In the genomic region with DNA sequence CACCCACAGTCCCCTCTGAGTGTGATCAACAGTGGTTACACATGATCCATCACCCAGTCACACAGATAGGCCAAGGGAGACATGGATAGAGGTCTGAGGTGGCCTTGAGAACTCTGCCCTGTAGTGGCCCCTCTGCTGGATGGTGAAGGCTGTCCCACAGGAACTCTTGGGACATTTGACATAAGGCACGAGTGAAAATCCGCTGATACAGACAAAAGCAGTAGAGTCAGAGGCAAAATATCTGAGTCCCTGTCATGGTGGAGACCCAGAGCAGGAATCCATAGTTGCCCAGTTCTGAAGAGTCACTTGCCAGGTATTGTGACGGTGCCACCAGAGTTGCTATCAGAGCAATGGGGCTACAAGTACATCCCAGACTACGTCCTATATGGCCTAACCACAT, we compare ENCODE assay signal across 3 cellular contexts.
TF ChIP-seq lines count a peak whose summit lies in the region.

No MANE protein-coding gene starts in this region.

TF ChIP-seq in IMR-90, 13 proteins besides CTCF, POLR2A, EP300 and RAD21:
- TF ChIP-seq MAFK (IDR thresholded peaks at IDR 0.05; ENCODE audit: low read depth, low read length): 0 out of 2 replicates have a peak, but pooled peaks have one; percentile 21
- TF ChIP-seq MAZ (IDR thresholded peaks at IDR 0.05; ENCODE audit: borderline replicate concordance, low read depth, low read length): no peak

TF ChIP-seq in K562, 482 proteins besides CTCF, POLR2A, EP300 and RAD21:
- no peak for TF ChIP-seq ZBTB9 (CRISPR knock-in tag; IDR thresholded peaks at IDR 0.05)
- 0 out of 2 replicates have a peak, but pooled peaks have one; percentile 13 for TF ChIP-seq ZNF316 (IDR thresholded peaks at IDR 0.05)

TF ChIP-seq in HepG2, 621 proteins besides CTCF, POLR2A, EP300 and RAD21:
- no peak for TF ChIP-seq ELF1 (CRISPR knock-in tag; IDR thresholded peaks at IDR 0.05)
- TF ChIP-seq SPEN (CRISPR knock-in tag; IDR thresholded peaks at IDR 0.05; ENCODE audit: low read depth): no peak
- TF ChIP-seq MAFF (IDR thresholded peaks at IDR 0.05; ENCODE audit: low read depth, low read length): peak; percentile 64; the same call in 1 of the 2 replicates
- TF ChIP-seq MAFK (conservative IDR thresholded peaks at IDR 0.05 in 1 of 2, IDR thresholded peaks at IDR 0.05 in 1 of 2; ENCODE audit: low read length in 2 of 2): peak; percentile 71 to 77
- TF ChIP-seq RFX1 (IDR thresholded peaks at IDR 0.05): no peak
- TF ChIP-seq PHF5A (CRISPR knock-in tag; IDR thresholded peaks at IDR 0.05; ENCODE audit: low read depth, unreplicated experiment): no peak
- TF ChIP-seq SRSF4 (IDR thresholded peaks at IDR 0.05; ENCODE audit: low read depth, low read length, poor library complexity, severe bottlenecking): no peak
- no peak for TF ChIP-seq ZNF281 (CRISPR knock-in tag; IDR thresholded peaks at IDR 0.05; ENCODE audit: borderline replicate concordance)
- TF ChIP-seq ZNF501 (CRISPR knock-in tag; IDR thresholded peaks at IDR 0.05): no peak
- TF ChIP-seq NR2F6 (IDR thresholded peaks at IDR 0.05): no peak
- no peak for TF ChIP-seq NR2F6 (CRISPR knock-in tag; IDR thresholded peaks at IDR 0.05)
